1 cellular context compared by ENCODE assay signal in genomic region chr17:30031214-30031869, GRCh38.
TF ChIP-seq lines count a peak whose summit lies in the region.

No MANE protein-coding gene starts in this region.

TF ChIP-seq in GM23338, 12 proteins besides CTCF, POLR2A, EP300 and RAD21:
- TF ChIP-seq, protein P1, sequence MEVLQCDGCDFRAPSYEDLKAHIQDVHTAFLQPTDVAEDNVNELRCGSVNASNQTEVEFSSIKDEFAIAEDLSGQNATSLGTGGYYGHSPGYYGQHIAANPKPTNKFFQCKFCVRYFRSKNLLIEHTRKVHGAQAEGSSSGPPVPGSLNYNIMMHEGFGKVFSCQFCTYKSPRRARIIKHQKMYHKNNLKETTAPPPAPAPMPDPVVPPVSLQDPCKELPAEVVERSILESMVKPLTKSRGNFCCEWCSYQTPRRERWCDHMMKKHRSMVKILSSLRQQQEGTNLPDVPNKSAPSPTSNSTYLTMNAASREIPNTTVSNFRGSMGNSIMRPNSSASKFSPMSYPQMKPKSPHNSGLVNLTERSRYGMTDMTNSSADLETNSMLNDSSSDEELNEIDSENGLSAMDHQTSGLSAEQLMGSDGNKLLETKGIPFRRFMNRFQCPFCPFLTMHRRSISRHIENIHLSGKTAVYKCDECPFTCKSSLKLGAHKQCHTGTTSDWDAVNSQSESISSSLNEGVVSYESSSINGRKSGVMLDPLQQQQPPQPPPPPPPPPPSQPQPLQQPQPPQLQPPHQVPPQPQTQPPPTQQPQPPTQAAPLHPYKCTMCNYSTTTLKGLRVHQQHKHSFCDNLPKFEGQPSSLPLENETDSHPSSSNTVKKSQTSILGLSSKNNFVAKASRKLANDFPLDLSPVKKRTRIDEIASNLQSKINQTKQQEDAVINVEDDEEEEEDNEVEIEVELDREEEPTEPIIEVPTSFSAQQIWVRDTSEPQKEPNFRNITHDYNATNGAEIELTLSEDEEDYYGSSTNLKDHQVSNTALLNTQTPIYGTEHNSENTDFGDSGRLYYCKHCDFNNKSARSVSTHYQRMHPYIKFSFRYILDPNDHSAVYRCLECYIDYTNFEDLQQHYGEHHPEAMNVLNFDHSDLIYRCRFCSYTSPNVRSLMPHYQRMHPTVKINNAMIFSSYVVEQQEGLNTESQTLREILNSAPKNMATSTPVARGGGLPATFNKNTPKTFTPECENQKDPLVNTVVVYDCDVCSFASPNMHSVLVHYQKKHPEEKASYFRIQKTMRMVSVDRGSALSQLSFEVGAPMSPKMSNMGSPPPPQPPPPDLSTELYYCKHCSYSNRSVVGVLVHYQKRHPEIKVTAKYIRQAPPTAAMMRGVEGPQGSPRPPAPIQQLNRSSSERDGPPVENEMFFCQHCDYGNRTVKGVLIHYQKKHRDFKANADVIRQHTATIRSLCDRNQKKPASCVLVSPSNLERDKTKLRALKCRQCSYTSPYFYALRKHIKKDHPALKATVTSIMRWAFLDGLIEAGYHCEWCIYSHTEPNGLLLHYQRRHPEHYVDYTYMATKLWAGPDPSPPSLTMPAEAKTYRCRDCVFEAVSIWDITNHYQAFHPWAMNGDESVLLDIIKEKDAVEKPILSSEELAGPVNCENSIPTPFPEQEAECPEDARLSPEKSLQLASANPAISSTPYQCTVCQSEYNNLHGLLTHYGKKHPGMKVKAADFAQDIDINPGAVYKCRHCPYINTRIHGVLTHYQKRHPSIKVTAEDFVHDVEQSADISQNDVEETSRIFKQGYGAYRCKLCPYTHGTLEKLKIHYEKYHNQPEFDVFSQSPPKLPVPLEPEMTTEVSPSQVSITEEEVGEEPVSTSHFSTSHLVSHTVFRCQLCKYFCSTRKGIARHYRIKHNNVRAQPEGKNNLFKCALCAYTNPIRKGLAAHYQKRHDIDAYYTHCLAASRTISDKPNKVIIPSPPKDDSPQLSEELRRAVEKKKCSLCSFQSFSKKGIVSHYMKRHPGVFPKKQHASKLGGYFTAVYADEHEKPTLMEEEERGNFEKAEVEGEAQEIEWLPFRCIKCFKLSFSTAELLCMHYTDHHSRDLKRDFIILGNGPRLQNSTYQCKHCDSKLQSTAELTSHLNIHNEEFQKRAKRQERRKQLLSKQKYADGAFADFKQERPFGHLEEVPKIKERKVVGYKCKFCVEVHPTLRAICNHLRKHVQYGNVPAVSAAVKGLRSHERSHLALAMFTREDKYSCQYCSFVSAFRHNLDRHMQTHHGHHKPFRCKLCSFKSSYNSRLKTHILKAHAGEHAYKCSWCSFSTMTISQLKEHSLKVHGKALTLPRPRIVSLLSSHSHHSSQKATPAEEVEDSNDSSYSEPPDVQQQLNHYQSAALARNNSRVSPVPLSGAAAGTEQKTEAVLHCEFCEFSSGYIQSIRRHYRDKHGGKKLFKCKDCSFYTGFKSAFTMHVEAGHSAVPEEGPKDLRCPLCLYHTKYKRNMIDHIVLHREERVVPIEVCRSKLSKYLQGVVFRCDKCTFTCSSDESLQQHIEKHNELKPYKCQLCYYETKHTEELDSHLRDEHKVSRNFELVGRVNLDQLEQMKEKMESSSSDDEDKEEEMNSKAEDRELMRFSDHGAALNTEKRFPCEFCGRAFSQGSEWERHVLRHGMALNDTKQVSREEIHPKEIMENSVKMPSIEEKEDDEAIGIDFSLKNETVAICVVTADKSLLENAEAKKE (CRISPR knock-in tag; IDR thresholded peaks at IDR 0.05): no peak
- TF ChIP-seq POLR2AphosphoS5 (IDR thresholded peaks at IDR 0.05; ENCODE audit: low read depth) (no peak), CREB1 (CRISPR knock-in tag; IDR thresholded peaks at IDR 0.05; ENCODE audit: low read depth) (no peak), ETS1 (IDR thresholded peaks at IDR 0.05) (no peak), ZNF114 (CRISPR knock-in tag; IDR thresholded peaks at IDR 0.05) (no peak), EZH2 (IDR thresholded peaks at IDR 0.05; ENCODE audit: low read depth, unreplicated experiment) (no peak), NANOG (IDR thresholded peaks at IDR 0.05; ENCODE audit: borderline replicate concordance) (no peak), ZNF331 (CRISPR knock-in tag; IDR thresholded peaks at IDR 0.05; ENCODE audit: low read depth) (no peak), EZH2phosphoT487 (IDR thresholded peaks at IDR 0.05; ENCODE audit: unreplicated experiment) (no peak), REST (IDR thresholded peaks at IDR 0.05; ENCODE audit: unreplicated experiment) (no peak), STAT1 (IDR thresholded peaks at IDR 0.05; ENCODE audit: unreplicated experiment) (no peak), JUNB (IDR thresholded peaks at IDR 0.05; ENCODE audit: unreplicated experiment) (no peak)
